ENCODE assay signal across 8 cellular contexts in the genomic region with DNA sequence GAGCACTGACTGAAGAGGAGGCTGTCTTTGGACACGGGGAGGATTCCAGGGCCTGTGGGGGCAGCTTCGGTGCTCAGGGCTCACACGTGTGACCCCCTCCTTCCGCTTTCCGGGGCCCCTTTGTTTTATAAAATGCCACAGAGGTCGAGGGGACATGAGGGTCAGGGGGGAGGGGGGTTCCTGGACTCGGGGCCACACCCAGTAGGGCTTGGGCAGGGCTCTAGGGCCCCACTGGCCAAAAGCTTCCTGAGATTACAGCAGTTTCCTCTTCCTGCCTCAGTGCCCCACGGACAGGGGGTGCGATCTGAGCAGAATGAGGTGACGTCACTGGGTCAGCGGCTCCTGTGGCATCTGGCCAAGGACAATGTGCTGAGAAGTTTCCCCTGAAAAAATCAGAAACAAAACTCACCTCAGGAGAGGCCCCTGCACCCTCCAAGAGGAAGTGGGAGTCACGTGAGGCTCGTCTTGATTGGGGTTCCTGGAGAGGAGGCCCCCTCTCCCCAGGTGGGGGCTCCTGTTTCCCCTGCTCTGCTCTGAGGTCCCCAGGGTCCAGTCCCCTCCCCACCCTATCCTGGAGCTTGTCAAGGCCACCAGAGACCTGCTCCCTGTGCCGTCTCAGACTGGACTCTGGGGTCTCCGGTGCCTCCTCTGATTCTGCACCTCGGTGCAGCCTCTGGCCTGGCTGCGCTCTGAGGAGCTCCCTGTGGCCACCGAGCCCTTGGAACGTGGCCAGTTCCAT. TPM values are rescaled to one million over a fixed set of nuclear protein-coding genes. Genes with fewer than 3 reads are reported as not detected.
DNase-seq lines count a peak whose midpoint lies in the region; ATAC-seq and TF ChIP-seq lines count a peak whose summit lies in the region.

No MANE protein-coding gene starts in this region.

- peak overlapping the region; percentile 82 for H3K27ac ChIP-seq in OCI-LY3 (ENCODE audit: low read length)
- peak overlapping the region; percentile 76 to 88 for H3K27ac ChIP-seq in ascending aorta

- H3K27me3 ChIP-seq in OCI-LY3 (ENCODE audit: low read depth, low read length) (no peaks in the 10 kb centered on the region), ascending aorta (no peaks in the 10 kb centered on the region)

- TF ChIP-seq CTCF in OCI-LY3 (IDR thresholded peaks at IDR 0.05; ENCODE audit: low read depth, low read length) (no peak), ascending aorta (IDR thresholded peaks at IDR 0.05) (no peak)

- peak overlapping the region; percentile 64 for H3K4me3 ChIP-seq in OCI-LY3 (ENCODE audit: low read length)
- H3K4me3 ChIP-seq in ascending aorta, result no peak overlapping the region

- intact Hi-C loops in ascending aorta (cut with DNase I), result loop anchor here (1.0 kb wide), 1 partner anchor 26 kb away; no protein-coding TSS in a partner anchor

- ATAC-seq in GM21825 (IDR thresholded peaks at IDR 0.05; ENCODE audit: unreplicated experiment), result peak; percentile 68

- in situ Hi-C loops in G401 (cut with HindIII; ENCODE audit: low sequenced_read_pairs), result no loop called here

- no peaks in the 10 kb centered on the region for H3K79me2 ChIP-seq in OCI-LY3 (ENCODE audit: low read length)

- peak overlapping the region; percentile 72 for H3K9ac ChIP-seq in OCI-LY3 (ENCODE audit: low read length)

- DNase-seq in GF-D8 (lab: John Stamatoyannopoulos, UW) (peak; percentile 42), ascending aorta (ENCODE audit: low spot score in 2 of 2) (peak; percentile 65 to 92), kidney tubule cell (ENCODE audit: low spot score) (peak; percentile 71), kidney glomerular epithelial cell (lab: John Stamatoyannopoulos, UW) (no peak), G401 (ENCODE audit: low spot score) (no peak)
- peak; percentile 64 for DNase-seq in stimulated activated CD4-positive, alpha-beta T cell treated with anti-CD3 and anti-CD28 coated beads, Interleukin-4, amount 100 ng/mL, for 24 hours

- H3K4me1 ChIP-seq in OCI-LY3 (ENCODE audit: low read length), result peaks cover 56% of the 10 kb centered on the region
- peaks cover 9 to 26% of the 10 kb centered on the region in 2 donors for H3K4me1 ChIP-seq in ascending aorta

- H4K20me1 ChIP-seq in OCI-LY3 (ENCODE audit: insufficient read depth, low read length), result no peaks in the 10 kb centered on the region

- H3K4me2 ChIP-seq in OCI-LY3 (ENCODE audit: low read length), result peak overlapping the region; percentile 63

- no peaks in the 10 kb centered on the region for H3K36me3 ChIP-seq in OCI-LY3 (replicated peaks; ENCODE audit: low read depth, low read length)
- H3K36me3 ChIP-seq in ascending aorta, result no peaks in the 10 kb centered on the region

- H2AFZ ChIP-seq in OCI-LY3 (ENCODE audit: low read depth, low read length), result peak overlapping the region; percentile 32; the same call in 1 of the 2 replicates

- H3K9me3 ChIP-seq in OCI-LY3 (ENCODE audit: insufficient read depth, low read length), result no peaks in the 10 kb centered on the region; the same call in 1 of the 2 replicates
- no peaks in the 10 kb centered on the region for H3K9me3 ChIP-seq in ascending aorta

RNA-seq across cellular contexts. Expression of gene IFITM3, which starts 6.4 kb away (rescaled TPM):
- 1,421 TPM for total RNA-seq in ascending aorta
- 36.2 and 45.8 TPM in 2 replicates for total RNA-seq in G401 (2014; rRNA removed; shearing (Covaris generic))

RNA-seq across cellular contexts. Expression of gene IFITM1, which starts 13.2 kb away (rescaled TPM):
- 650 TPM for total RNA-seq in ascending aorta
- 76.4 and 108 TPM in 2 replicates for total RNA-seq in G401 (2014; rRNA removed; shearing (Covaris generic))

RNA-seq across cellular contexts. Expression of gene IFITM2, which starts 19.4 kb away (rescaled TPM):
- 1,131 TPM for total RNA-seq in ascending aorta
- total RNA-seq in G401 (2014; rRNA removed; shearing (Covaris generic)), result 7.8 and 31.3 TPM in 2 replicates

RNA-seq across cellular contexts. Expression of gene IFITM5, which starts 27.7 kb away (rescaled TPM):
- not detected for total RNA-seq in ascending aorta
- total RNA-seq in G401 (2014; rRNA removed; shearing (Covaris generic)), result not detected in 2 replicates

RNA-seq across cellular contexts. Expression of gene PGGHG, which starts 38.1 kb away (rescaled TPM):
- 155 TPM for total RNA-seq in ascending aorta
- total RNA-seq in G401 (2014; rRNA removed; shearing (Covaris generic)), result 18.8 and 20.4 TPM in 2 replicates

Comparison
In these comparisons a context has a peak if more than half of its experiments do, and no peak if none do; other contexts are left out.
1. DNase-seq: peak in GF-D8 (single experiment), ascending aorta (2 of 2), kidney tubule cell (single experiment) and stimulated activated CD4-positive, alpha-beta T cell treated with anti-CD3 and anti-CD28 coated beads, Interleukin-4, amount 100 ng/mL, for 24 hours (single experiment); none in kidney glomerular epithelial cell (single experiment) and G401 (single experiment).
2. RNA of gene IFITM3, which starts 6.4 kb away (total RNA-seq): 1,421 TPM in ascending aorta (single experiment); 36.2 to 45.8 TPM in G401; every median in the first group is over 10 times any median in the second.
3. RNA of gene IFITM2, which starts 19.4 kb away (total RNA-seq): 1,131 TPM in ascending aorta (single experiment); 7.8 to 31.3 TPM in G401; every median in the first group is over 10 times any median in the second.